In genomic region chr18:54173980-54174611, GRCh38 we compare ENCODE assay signal across 10 cellular contexts. TPM values are rescaled to one million over a fixed set of nuclear protein-coding genes. Genes with fewer than 3 reads are reported as not detected.
DNase-seq lines count a peak whose midpoint lies in the region; ATAC-seq lines count a peak whose summit lies in the region.
"Had no signal": no experiment of that assay in that cellular context is flagged by ENCODE, and none has a peak within 500 bp of the region (broad histone marks: within the 10 kb centered on the region; RNA-seq: fewer than 3 reads in every experiment).

No MANE protein-coding gene starts in this region.

- peaks cover 47% of the 10 kb centered on the region for H3K4me1 Mint-ChIP-seq in activated naive CD4-positive, alpha-beta T cell treated with anti-CD3 and anti-CD28 coated beads, Interleukin-2, amount 50 U/mL, for 24 hours
- H3K4me1 Mint-ChIP-seq in activated T-helper 17 cell treated with anti-CD3 and anti-CD28 coated beads, Interleukin-2, amount 50 U/mL, for 72 hours = peaks cover 46% of the 10 kb centered on the region

- ATAC-seq in HG03025 (IDR thresholded peaks at IDR 0.05; ENCODE audit: low FRiP score, unreplicated experiment) (peak; percentile 77), HG02840 (IDR thresholded peaks at IDR 0.05; ENCODE audit: low FRiP score, unreplicated experiment) (no peak)
- ATAC-seq in activated T-helper 17 cell treated with anti-CD3 and anti-CD28 coated beads, Interleukin-2, amount 50 U/mL, for 72 hours (replicated peaks) = peak; percentile 81

- no peak for DNase-seq in activated naive CD4-positive, alpha-beta T cell treated with anti-CD3 and anti-CD28 coated beads, Interleukin-2, amount 50 U/mL, for 16 hours
- DNase-seq in kidney tubule cell (ENCODE audit: low spot score) (no peak), occipital lobe (lab: John Stamatoyannopoulos, UW) (no peak)
- DNase-seq: NCI-H146; stimulated activated CD4-positive, alpha-beta T cell treated with anti-CD3 and anti-CD28 coated beads, Interleukin-12 subunit alpha, Interleukin-12 subunit beta, amount 100 ng/mL, for 4 hours had no signal

- H3K4me3 Mint-ChIP-seq in activated naive CD4-positive, alpha-beta T cell treated with anti-CD3 and anti-CD28 coated beads, Interleukin-2, amount 50 U/mL, for 24 hours = no peak overlapping the region
- peak overlapping the region; percentile 32 for H3K4me3 Mint-ChIP-seq in activated T-helper 17 cell treated with anti-CD3 and anti-CD28 coated beads, Interleukin-2, amount 50 U/mL, for 72 hours

- no peaks in the 10 kb centered on the region for H3K9me3 Mint-ChIP-seq in activated naive CD4-positive, alpha-beta T cell treated with anti-CD3 and anti-CD28 coated beads, Interleukin-2, amount 50 U/mL, for 24 hours
- no peaks in the 10 kb centered on the region for H3K9me3 Mint-ChIP-seq in activated T-helper 17 cell treated with anti-CD3 and anti-CD28 coated beads, Interleukin-2, amount 50 U/mL, for 72 hours

- peaks cover 28% of the 10 kb centered on the region for H3K36me3 Mint-ChIP-seq in activated naive CD4-positive, alpha-beta T cell treated with anti-CD3 and anti-CD28 coated beads, Interleukin-2, amount 50 U/mL, for 24 hours
- peaks cover 96% of the 10 kb centered on the region for H3K36me3 Mint-ChIP-seq in activated T-helper 17 cell treated with anti-CD3 and anti-CD28 coated beads, Interleukin-2, amount 50 U/mL, for 72 hours (ENCODE audit: low read depth)

- peak overlapping the region; percentile 23 for H3K27ac ChIP-seq in temporal lobe (ENCODE audit: low read depth, low read length)

- H3K27ac Mint-ChIP-seq in activated naive CD4-positive, alpha-beta T cell treated with anti-CD3 and anti-CD28 coated beads, Interleukin-2, amount 50 U/mL, for 24 hours = peak overlapping the region; percentile 95
- peak overlapping the region; percentile 81 for H3K27ac Mint-ChIP-seq in activated T-helper 17 cell treated with anti-CD3 and anti-CD28 coated beads, Interleukin-2, amount 50 U/mL, for 72 hours

- H3K27me3 Mint-ChIP-seq in activated naive CD4-positive, alpha-beta T cell treated with anti-CD3 and anti-CD28 coated beads, Interleukin-2, amount 50 U/mL, for 24 hours = no peaks in the 10 kb centered on the region
- no peaks in the 10 kb centered on the region for H3K27me3 Mint-ChIP-seq in activated T-helper 17 cell treated with anti-CD3 and anti-CD28 coated beads, Interleukin-2, amount 50 U/mL, for 72 hours

RNA-seq across cellular contexts. Expression of gene MBD2, which starts 50.4 kb away (rescaled TPM):
- 100 to 1,000 TPM; 170 to 190 TPM for total RNA-seq in activated T-helper 17 cell treated with anti-CD3 and anti-CD28 coated beads, Interleukin-2, amount 50 U/mL, for 72 hours
- 12.5 TPM for total RNA-seq in temporal lobe
- total RNA-seq in occipital lobe = 20.1 TPM
